ENCODE assay signal across 8 cellular contexts in genomic region chr16:68756250-68757051, GRCh38. TPM values are rescaled to one million over a fixed set of nuclear protein-coding genes. Genes with fewer than 3 reads are reported as not detected.
A peak's percentile ranks its signal among the peaks of the same experiment; 100 is the strongest.
DNase-seq lines count a peak whose midpoint lies in the region; ATAC-seq and TF ChIP-seq lines count a peak whose summit lies in the region.

No MANE protein-coding gene starts in this region.

- no peaks in the 10 kb centered on the region for H3K9me3 Mint-ChIP-seq in CD8-positive, alpha-beta T cell

- CTCF ChIA-PET in CD8-positive, alpha-beta T cell (lab: Charles Lee), result interaction anchor here (0.5 kb wide), 1 partner anchor 466 kb away, joined by 3 read pairs; no protein-coding TSS in a partner anchor
- CTCF ChIA-PET in A673 (lab: Charles Lee), result no interaction called here

- peak in 5 of 7 experiments; percentile 11 to 51 (median 22) for DNase-seq in CD8-positive, alpha-beta T cell
- DNase-seq in islet precursor cell, result peak; percentile 71
- no peak for DNase-seq in A673 (ENCODE audit: low spot score)
- no peak for DNase-seq in amygdala (lab: John Stamatoyannopoulos, UW)

- H3K27ac ChIP-seq in CD8-positive, alpha-beta T cell (ENCODE audit: low read depth, low read length), result no peak overlapping the region
- H3K27ac ChIP-seq in temporal lobe (ENCODE audit: low read depth, low read length) (peak overlapping the region; percentile 80), A673 (ENCODE audit: low read depth, low read length, poor library complexity, severe bottlenecking) (no peak overlapping the region)

- no peaks in the 10 kb centered on the region for H3K4me1 ChIP-seq in CD8-positive, alpha-beta T cell (ENCODE audit: insufficient read depth, low read length)
- H3K4me1 ChIP-seq in A673 (ENCODE audit: insufficient read depth, low read length, poor library complexity, severe bottlenecking), result no peaks in the 10 kb centered on the region

- H3K9me3 ChIP-seq in CD8-positive, alpha-beta T cell (ENCODE audit: low read length), result no peaks in the 10 kb centered on the region
- H3K9me3 ChIP-seq in A673 (ENCODE audit: low read depth, low read length, poor library complexity, severe bottlenecking), result no peaks in the 10 kb centered on the region

- H3K4me3 ChIP-seq in CD8-positive, alpha-beta T cell (ENCODE audit: low read depth, low read length), result no peak overlapping the region
- no peak overlapping the region for H3K4me3 ChIP-seq in A673 (ENCODE audit: low read depth, low read length, poor library complexity, severe bottlenecking)

- ATAC-seq in CD8-positive, alpha-beta T cell, result peak; percentile 50
- peak; percentile 53 for ATAC-seq in GM19438 (IDR thresholded peaks at IDR 0.05; ENCODE audit: low read depth, unreplicated experiment)
- peak; percentile 68 for ATAC-seq in HG03442 (IDR thresholded peaks at IDR 0.05; ENCODE audit: unreplicated experiment)
- peak; percentile 80 to 84 for ATAC-seq in activated CD4-positive, CD25-positive, alpha-beta regulatory T cell treated with anti-CD3 and anti-CD28 coated beads, Interleukin-2, amount 50 U/mL, for 24 hours

- POLR2A ChIA-PET in CD8-positive, alpha-beta T cell (lab: Charles Lee), result no interaction called here
- POLR2A ChIA-PET in A673 (lab: Charles Lee; ENCODE audit: low non-redundant PET), result interaction anchor here (0.7 kb wide), 1 partner anchor 1872 kb away, joined by 3 read pairs; no protein-coding TSS in a partner anchor

- peaks cover 13% of the 10 kb centered on the region for H3K4me1 Mint-ChIP-seq in CD8-positive, alpha-beta T cell (ENCODE audit: low read depth)

- TF ChIP-seq CTCF in CD8-positive, alpha-beta T cell (IDR thresholded peaks at IDR 0.05), result no peak
- TF ChIP-seq CTCF in A673 (conservative IDR thresholded peaks at IDR 0.05; ENCODE audit: low read depth, low read length), result no peak

- H3K4me3 Mint-ChIP-seq in CD8-positive, alpha-beta T cell, result no peak overlapping the region

- H3K36me3 ChIP-seq in CD8-positive, alpha-beta T cell (ENCODE audit: insufficient read depth, low read length), result no peaks in the 10 kb centered on the region
- no peaks in the 10 kb centered on the region for H3K36me3 ChIP-seq in A673 (ENCODE audit: insufficient read depth, low read length, poor library complexity, severe bottlenecking)

- H3K36me3 Mint-ChIP-seq in CD8-positive, alpha-beta T cell, result no peaks in the 10 kb centered on the region

- no peaks in the 10 kb centered on the region for H3K27me3 Mint-ChIP-seq in CD8-positive, alpha-beta T cell (ENCODE audit: low read depth)

- intact Hi-C loops in CD8-positive, alpha-beta T cell (cut with DNase I, micrococcal nuclease), result no loop called here
- intact Hi-C loops in A673 (cut with micrococcal nuclease; ENCODE audit: unreplicated experiment), result no loop called here

- no peak overlapping the region for H3K27ac Mint-ChIP-seq in CD8-positive, alpha-beta T cell

- no peaks in the 10 kb centered on the region for H3K27me3 ChIP-seq in CD8-positive, alpha-beta T cell (ENCODE audit: insufficient read depth, low read length)
- no peaks in the 10 kb centered on the region for H3K27me3 ChIP-seq in A673 (replicated peaks; ENCODE audit: insufficient read depth, low read depth, low read length, poor library complexity)

- BruUV-seq in A673 (replicated peaks; lab: Mats Ljungman, UMichigan), result no TSS peak

RNA-seq across cellular contexts. Expression of gene CDH1, which starts 19.4 kb away (rescaled TPM):
- total RNA-seq in CD8-positive, alpha-beta T cell, result under 1 TPM; 0.49 to 0.83 TPM
- total RNA-seq in temporal lobe (2.2 TPM), A673 (2021) (0.06 and 0.87 TPM in 2 replicates)

Comparison
In these comparisons a context has a peak if more than half of its experiments do, and no peak if none do; other contexts are left out.
1. DNase-seq: peak in CD8-positive, alpha-beta T cell (5 of 7) and islet precursor cell (single experiment); none in A673 (single experiment) and amygdala (0 of 56).
2. Peak in every context shown above with its lines, with median percentiles within 50 percentile points of each other: ATAC-seq.